In the genomic region with DNA sequence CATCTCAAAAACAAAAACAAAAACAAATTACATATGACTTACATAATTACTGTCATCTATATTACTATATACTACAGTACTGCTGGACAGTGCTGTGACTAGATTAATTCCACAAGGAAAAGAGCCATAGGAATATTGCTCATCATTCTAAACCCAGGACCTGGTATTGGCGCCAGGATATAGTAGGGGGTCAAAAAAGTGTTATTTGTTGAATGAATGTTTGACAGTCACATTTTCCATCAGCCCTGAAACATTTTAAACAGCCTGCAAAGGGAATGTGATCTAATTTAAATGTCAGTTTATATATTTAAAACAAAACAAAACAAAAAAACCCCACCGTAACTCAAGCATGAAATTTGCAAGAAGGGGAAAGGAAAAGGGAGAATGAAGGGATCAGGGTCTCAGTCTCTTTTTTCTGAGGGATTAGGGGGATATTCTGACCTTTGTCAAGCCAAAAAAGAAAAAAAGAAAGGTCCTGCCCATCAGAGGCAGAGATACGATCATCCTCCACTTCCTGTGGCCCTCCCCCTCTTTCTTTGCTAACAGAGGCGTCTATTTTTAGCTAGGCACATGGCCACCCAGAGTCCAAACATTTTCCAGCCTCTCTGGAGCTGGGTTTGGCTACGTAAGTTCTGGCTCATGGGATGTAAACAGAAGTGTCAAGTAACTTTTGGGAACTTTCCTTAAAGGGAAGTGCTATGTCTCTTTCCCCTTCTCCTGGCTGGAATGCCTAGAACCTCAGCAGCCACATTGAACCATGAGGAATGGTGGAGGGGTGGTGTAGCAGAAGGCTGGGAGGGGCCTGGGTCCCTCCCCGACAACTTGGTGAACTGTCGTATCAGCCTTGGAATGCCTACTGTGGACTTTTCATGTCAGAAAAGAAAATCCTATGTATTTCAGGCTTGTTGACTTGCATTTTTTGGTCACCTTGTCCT, we compare ENCODE assay signal across 8 cellular contexts. TPM values are rescaled to one million over a fixed set of nuclear protein-coding genes. Genes with fewer than 3 reads are reported as not detected.
DNase-seq lines count a peak whose midpoint lies in the region; ATAC-seq and TF ChIP-seq lines count a peak whose summit lies in the region.

No MANE protein-coding gene starts in this region.

- H3K9ac ChIP-seq in trophoblast cell (ENCODE audit: low read length) = no peak overlapping the region

- peak overlapping the region; percentile 48 for H4K91ac ChIP-seq in trophoblast cell (ENCODE audit: low read depth, low read length)

- H3K36me3 Mint-ChIP-seq in activated T-cell treated with anti-CD3 and anti-CD28 coated beads, Interleukin-2, amount 50 U/mL, for 72 hours (ENCODE audit: insufficient read depth in 2 of 2) = peaks cover 0 to 6% of the 10 kb centered on the region in 2 donors

- no peak for DNase-seq in activated T-cell treated with anti-CD3 and anti-CD28 coated beads, Interleukin-2, amount 50 U/mL, for 72 hours
- DNase-seq in activated T-cell treated with anti-CD3 and anti-CD28 coated beads, Interleukin-2, amount 50 U/mL, for 48 hours = no peak
- DNase-seq in fibroblast of the conjunctiva (ENCODE audit: low read depth) (peak; percentile 80), trophoblast cell (peak; percentile 27 to 36), RPMI8226 (no peak), middle frontal gyrus (ENCODE audit: extremely low spot score, low spot score) (no peak)

- no peak overlapping the region for H2AK5ac ChIP-seq in trophoblast cell (ENCODE audit: low read length)

- peak overlapping the region; percentile 74 for H3K27ac Mint-ChIP-seq in activated T-cell treated with anti-CD3 and anti-CD28 coated beads, Interleukin-2, amount 50 U/mL, for 72 hours

- no peak overlapping the region for H3K23ac ChIP-seq in trophoblast cell (ENCODE audit: low read length)

- H3K27ac ChIP-seq in VCaP (peak overlapping the region; percentile 67), trophoblast cell (ENCODE audit: low read depth, low read length) (peak overlapping the region; percentile 70)

- no peaks in the 10 kb centered on the region for H3K27me3 Mint-ChIP-seq in activated T-cell treated with anti-CD3 and anti-CD28 coated beads, Interleukin-2, amount 50 U/mL, for 72 hours (ENCODE audit: low read depth)

- peak overlapping the region; percentile 24 for H2BK120ac ChIP-seq in trophoblast cell (ENCODE audit: insufficient read depth, low read length, poor library complexity)

- no peak overlapping the region for H3K4me3 Mint-ChIP-seq in activated T-cell treated with anti-CD3 and anti-CD28 coated beads, Interleukin-2, amount 50 U/mL, for 72 hours

- no peak overlapping the region for H3K14ac ChIP-seq in trophoblast cell (ENCODE audit: low read length)

- H4K8ac ChIP-seq in trophoblast cell (ENCODE audit: low read depth, low read length) = no peak overlapping the region

- no peaks in the 10 kb centered on the region for H3K9me3 ChIP-seq in trophoblast cell (ENCODE audit: insufficient read depth, low read depth, low read length)

- H3K4me2 ChIP-seq in trophoblast cell (ENCODE audit: low read length) = peak overlapping the region; percentile 45

- TF ChIP-seq CTCF in VCaP (conservative IDR thresholded peaks at IDR 0.05) = no peak

- H3K79me1 ChIP-seq in trophoblast cell (ENCODE audit: low read length) = peaks cover 6% of the 10 kb centered on the region

- peak overlapping the region; percentile 15 for H2BK5ac ChIP-seq in trophoblast cell (ENCODE audit: low read depth, low read length, poor library complexity)

- H4K12ac ChIP-seq in trophoblast cell (ENCODE audit: low read depth, low read length) = no peak overlapping the region

- no peaks in the 10 kb centered on the region for H3K9me3 Mint-ChIP-seq in activated T-cell treated with anti-CD3 and anti-CD28 coated beads, Interleukin-2, amount 50 U/mL, for 72 hours

- no peaks in the 10 kb centered on the region for H3K27me3 ChIP-seq in trophoblast cell (ENCODE audit: insufficient read depth, low read length)

- no CpG with 5 or more reads among the region's 7 CpGs for WGBS in trophoblast cell (ENCODE audit: extremely low coverage, insufficient coverage, insufficient read length)

- peaks cover 8% of the 10 kb centered on the region for H3K4me1 Mint-ChIP-seq in activated T-cell treated with anti-CD3 and anti-CD28 coated beads, Interleukin-2, amount 50 U/mL, for 72 hours (ENCODE audit: low read depth)

- peaks cover 0 to 7% of the 10 kb centered on the region in 2 experiments for H3K36me3 ChIP-seq in trophoblast cell (ENCODE audit: control insufficient read depth in 1 of 2, insufficient read depth in 2 of 2, low read length in 2 of 2)

- H3K4me3 ChIP-seq in trophoblast cell (ENCODE audit: low read depth, low read length) = no peak overlapping the region

- H3K18ac ChIP-seq in trophoblast cell (ENCODE audit: low read length) = no peak overlapping the region

- ATAC-seq in activated T-cell treated with anti-CD3 and anti-CD28 coated beads, Interleukin-2, amount 50 U/mL, for 72 hours (replicated peaks in 1 of 2) = peak in 1 of 2 donors; percentile 47
- ATAC-seq in HG03571 (IDR thresholded peaks at IDR 0.05; ENCODE audit: unreplicated experiment) = no peak

- no peak overlapping the region for H3K4ac ChIP-seq in trophoblast cell (ENCODE audit: low read depth, low read length)

- H2AFZ ChIP-seq in trophoblast cell (ENCODE audit: insufficient read depth, low read length, poor library complexity) = no peak overlapping the region

- peaks cover 8% of the 10 kb centered on the region in 2 experiments for H3K4me1 ChIP-seq in trophoblast cell (ENCODE audit: control insufficient read depth in 1 of 2, insufficient read depth in 2 of 2, low read length in 2 of 2)

- peak overlapping the region; percentile 29 for H2BK12ac ChIP-seq in trophoblast cell (ENCODE audit: low read length)

- no peaks in the 10 kb centered on the region for H3K79me2 ChIP-seq in trophoblast cell (ENCODE audit: control insufficient read depth, insufficient read depth, low read length, poor library complexity)

RNA-seq across cellular contexts. Expression of a gene that starts 44.6 kb away (rescaled TPM):
- 1 to 10 TPM; 3.2 to 6.5 TPM for total RNA-seq in activated T-cell treated with anti-CD3 and anti-CD28 coated beads, Interleukin-2, amount 50 U/mL, for 72 hours
- 82.9 and 86.6 TPM in 2 replicates for polyA plus RNA-seq in trophoblast cell (2013)

RNA-seq across cellular contexts. Expression of a gene that starts 58.2 kb away (rescaled TPM):
- total RNA-seq in activated T-cell treated with anti-CD3 and anti-CD28 coated beads, Interleukin-2, amount 50 U/mL, for 72 hours = 10 to 100 TPM; 20.9 to 22.4 TPM
- 10.5 and 10.7 TPM in 2 replicates for polyA plus RNA-seq in trophoblast cell (2013)

Comparison
In these comparisons a context has a peak if more than half of its experiments do, and no peak if none do; other contexts are left out.
1. DNase-seq: peak in fibroblast of the conjunctiva (single experiment) and trophoblast cell (2 of 2); none in activated T-cell treated with anti-CD3 and anti-CD28 coated beads, Interleukin-2, amount 50 U/mL, for 72 hours (0 of 2), activated T-cell treated with anti-CD3 and anti-CD28 coated beads, Interleukin-2, amount 50 U/mL, for 48 hours (0 of 2), RPMI8226 (single experiment) and middle frontal gyrus (single experiment).